22 cellular contexts compared by ENCODE assay signal in genomic region chr6:155429321-155429893, GRCh38. TPM values are rescaled to one million over a fixed set of nuclear protein-coding genes. Genes with fewer than 3 reads are reported as not detected.
DNase-seq lines count a peak whose midpoint lies in the region; ATAC-seq, FAIRE-seq and TF ChIP-seq lines count a peak whose summit lies in the region.
"Had no signal": no experiment of that assay in that cellular context is flagged by ENCODE, and none has a peak within 500 bp of the region (broad histone marks: within the 10 kb centered on the region; RNA-seq: fewer than 3 reads in every experiment).

No MANE protein-coding gene starts in this region.

- H3K79me2 ChIP-seq in GM23338 (replicated peaks; ENCODE audit: insufficient read depth) (no peaks in the 10 kb centered on the region), neural progenitor cell (ENCODE audit: low read depth) (no peaks in the 10 kb centered on the region)

- H3K4me1 ChIP-seq in GM23338 (ENCODE audit: insufficient read depth), result peaks cover 4% of the 10 kb centered on the region; the same call in 1 of the 2 replicates
- H3K4me1 ChIP-seq in neural progenitor cell, result no peaks in the 10 kb centered on the region
- no peaks in the 10 kb centered on the region for H3K4me1 ChIP-seq in ovary (ENCODE audit: insufficient read depth)
- H3K4me1 ChIP-seq: A549 had no signal

- no peak for TF ChIP-seq EP300 in ovary (IDR thresholded peaks at IDR 0.05)

- H3K27me3 ChIP-seq in GM23338 (ENCODE audit: insufficient read depth), result no peaks in the 10 kb centered on the region
- no peaks in the 10 kb centered on the region for H3K27me3 ChIP-seq in neural progenitor cell
- H3K27me3 ChIP-seq in ovary, result no peaks in the 10 kb centered on the region
- H3K27me3 ChIP-seq: BLaER1 had no signal

- H3K36me3 Mint-ChIP-seq in GM23338 (ENCODE audit: low read depth), result no peaks in the 10 kb centered on the region
- H3K36me3 Mint-ChIP-seq in endothelial cell (ENCODE audit: low read depth, unreplicated experiment), result no peaks in the 10 kb centered on the region
- H3K36me3 Mint-ChIP-seq in neural progenitor cell, result no peaks in the 10 kb centered on the region
- H3K36me3 Mint-ChIP-seq in CD14-positive monocyte, result no peaks in the 10 kb centered on the region
- H3K36me3 Mint-ChIP-seq: CD8-positive, alpha-beta T cell had no signal

- no peak for TF ChIP-seq CTCF in GM23338 (conservative IDR thresholded peaks at IDR 0.05; ENCODE audit: low read depth in 2 of 2)
- TF ChIP-seq CTCF in endothelial cell (IDR thresholded peaks at IDR 0.05; ENCODE audit: unreplicated experiment), result no peak
- no peak for TF ChIP-seq CTCF in neural progenitor cell (IDR thresholded peaks at IDR 0.05)
- no peak for TF ChIP-seq CTCF in CD14-positive monocyte (IDR thresholded peaks at IDR 0.05)
- TF ChIP-seq CTCF in GM13976 (IDR thresholded peaks at IDR 0.05; ENCODE audit: borderline replicate concordance, control extremely low read depth, extremely low read depth, insufficient read depth, missing control alignments), result no peak
- no peak for TF ChIP-seq CTCF in ovary (IDR thresholded peaks at IDR 0.05)

- FAIRE-seq in A204.1 (lab: Jason Lieb, UNC), result peak; percentile 95
- FAIRE-seq: A549, GM12878, GM19239, H54 had no signal

- no peak overlapping the region for H3K4me3 ChIP-seq in GM23338
- no peak overlapping the region for H3K4me3 ChIP-seq in neural progenitor cell
- no peak overlapping the region for H3K4me3 ChIP-seq in ovary
- H3K4me3 ChIP-seq: A549, BLaER1, GM12878 had no signal

- H3K27ac ChIP-seq in GM23338 (ENCODE audit: low read depth) (no peak overlapping the region), neural progenitor cell (no peak overlapping the region), ovary (no peak overlapping the region)
- H3K27ac ChIP-seq: A549, BLaER1 had no signal

- peak overlapping the region; percentile 83; the same call in 1 of the 2 replicates for H2AFZ ChIP-seq in GM23338
- peak overlapping the region; percentile 54 for H2AFZ ChIP-seq in neural progenitor cell (replicated peaks)

- no peak overlapping the region for H3K9ac ChIP-seq in neural progenitor cell
- H3K9ac ChIP-seq: BLaER1 had no signal

- H3K9me3 Mint-ChIP-seq in GM23338 (no peaks in the 10 kb centered on the region), endothelial cell (ENCODE audit: unreplicated experiment) (no peaks in the 10 kb centered on the region), neural progenitor cell (no peaks in the 10 kb centered on the region), CD14-positive monocyte (no peaks in the 10 kb centered on the region)
- H3K9me3 Mint-ChIP-seq: CD8-positive, alpha-beta T cell; HFFc6 had no signal

- H3K4me2 ChIP-seq in GM23338 (no peak overlapping the region), neural progenitor cell (no peak overlapping the region)
- H3K4me2 ChIP-seq: A549, BLaER1 had no signal

- in situ Hi-C loops in GM13976 (cut with MboI; ENCODE audit: low sequenced_read_pairs, unreplicated experiment), result no loop called here

- TF ChIP-seq POLR2A in ovary (IDR thresholded peaks at IDR 0.05), result no peak

- ATAC-seq in GM23338, result no peak
- ATAC-seq: A549; CD8-positive, alpha-beta T cell; GM12878 had no signal

- H4K20me1 ChIP-seq in GM23338 (replicated peaks; ENCODE audit: insufficient read depth) (no peaks in the 10 kb centered on the region), neural progenitor cell (ENCODE audit: low read depth) (no peaks in the 10 kb centered on the region)
- H4K20me1 ChIP-seq: BLaER1 had no signal

- DNase-seq in GM23338 (ENCODE audit: low spot score), result no peak
- DNase-seq in endothelial cell (ENCODE audit: low spot score), result no peak
- no peak for DNase-seq in neural progenitor cell (ENCODE audit: low spot score)
- DNase-seq in CD14-positive monocyte (ENCODE audit: low spot score), result no peak
- DNase-seq in GM13976 (ENCODE audit: low spot score), result no peak
- no peak for DNase-seq in D341Med (ENCODE audit: low spot score)
- DNase-seq in ovary, result no peak
- DNase-seq: Calu3; CD8-positive, alpha-beta T cell; DMS 273 treated with DMSO at 0.1 percent for 48 hours; DMS53; DND-41; EL; HCEC 1CT; HFFc6; KG1 had no signal

- H3K36me3 ChIP-seq in GM23338 (ENCODE audit: insufficient read depth) (no peaks in the 10 kb centered on the region), neural progenitor cell (no peaks in the 10 kb centered on the region), ovary (no peaks in the 10 kb centered on the region)
- H3K36me3 ChIP-seq: BLaER1 had no signal

- no peaks in the 10 kb centered on the region for H3K9me3 ChIP-seq in neural progenitor cell (ENCODE audit: low read depth)
- no peaks in the 10 kb centered on the region for H3K9me3 ChIP-seq in ovary
- H3K9me3 ChIP-seq: A549, BLaER1 had no signal

- intact Hi-C loops in CD14-positive monocyte (cut with micrococcal nuclease) (loop anchor here in 1 of 2 donors (10.0 kb wide), 1 partner anchor 105 kb away; no protein-coding TSS in a partner anchor), ovary (cut with DNase I) (no loop called here)

- H3K27ac Mint-ChIP-seq in GM23338, result no peak overlapping the region
- no peak overlapping the region for H3K27ac Mint-ChIP-seq in endothelial cell (ENCODE audit: unreplicated experiment)
- no peak overlapping the region for H3K27ac Mint-ChIP-seq in neural progenitor cell
- no peak overlapping the region for H3K27ac Mint-ChIP-seq in CD14-positive monocyte
- H3K27ac Mint-ChIP-seq: CD8-positive, alpha-beta T cell; HFFc6 had no signal

- no peak overlapping the region for H3K4me3 Mint-ChIP-seq in GM23338
- peak overlapping the region; percentile 29 for H3K4me3 Mint-ChIP-seq in endothelial cell (ENCODE audit: unreplicated experiment)
- no peak overlapping the region for H3K4me3 Mint-ChIP-seq in neural progenitor cell
- H3K4me3 Mint-ChIP-seq in CD14-positive monocyte, result no peak overlapping the region
- H3K4me3 Mint-ChIP-seq: CD8-positive, alpha-beta T cell; HFFc6 had no signal

- no peaks in the 10 kb centered on the region for H3F3A ChIP-seq in GM23338 (replicated peaks; ENCODE audit: low read depth)
- no peaks in the 10 kb centered on the region for H3F3A ChIP-seq in neural progenitor cell (ENCODE audit: low read depth)

- H3K4me1 Mint-ChIP-seq in GM23338 (peaks cover 8% of the 10 kb centered on the region; the same call in 2 of the 3 replicates), endothelial cell (ENCODE audit: unreplicated experiment) (peaks cover 23% of the 10 kb centered on the region), neural progenitor cell (no peaks in the 10 kb centered on the region), CD14-positive monocyte (no peaks in the 10 kb centered on the region)

- 82 to 87% (median 86%) methylated on average over 2 of the region's 2 CpGs for WGBS in ovary, 3 donors

- H3K27me3 Mint-ChIP-seq in GM23338 (ENCODE audit: insufficient read depth, low read depth, poor library complexity) (peaks cover 4% of the 10 kb centered on the region), endothelial cell (ENCODE audit: unreplicated experiment) (peaks cover 3% of the 10 kb centered on the region), neural progenitor cell (ENCODE audit: insufficient read depth, low read depth) (peaks cover 9% of the 10 kb centered on the region), CD14-positive monocyte (ENCODE audit: low read depth in 3 of 3) (peaks cover 0 to 1% (median 0%) of the 10 kb centered on the region in 3 donors)

- no peaks in the 10 kb centered on the region for H3K9me2 ChIP-seq in GM23338 (ENCODE audit: insufficient read depth)

TF ChIP-seq in GM23338, 12 proteins besides CTCF, POLR2A, EP300 and RAD21 (continues in another document):
- TF ChIP-seq REST (IDR thresholded peaks at IDR 0.05; ENCODE audit: unreplicated experiment) (no peak), ZNF114 (CRISPR knock-in tag; IDR thresholded peaks at IDR 0.05) (no peak), JUNB (IDR thresholded peaks at IDR 0.05; ENCODE audit: unreplicated experiment) (no peak), STAT1 (IDR thresholded peaks at IDR 0.05; ENCODE audit: unreplicated experiment) (no peak), NANOG (IDR thresholded peaks at IDR 0.05; ENCODE audit: borderline replicate concordance) (no peak)

RNA-seq across cellular contexts. Expression of gene NOX3, which starts 26.2 kb away (rescaled TPM):
- not detected in 2 replicates for total RNA-seq in GM23338 (2014; rRNA removed; shearing (Covaris generic))
- polyA plus RNA-seq in GM23338 (2016; fragmentation: Nextera tagmentation; extraction: Ambion mirVana), result not detected in 2 replicates
- total RNA-seq in endothelial cell (ENCODE audit: unreplicated experiment), result not detected
- not detected in 2 replicates for total RNA-seq in neural progenitor cell (ENCODE audit: low replicate concordance)
- polyA plus RNA-seq in CD14-positive monocyte, result not detected
- total RNA-seq in ovary, result not detected
- polyA plus RNA-seq in ovary, result not detected
- total RNA-seq: Calu3; CD8-positive, alpha-beta T cell; GM12878; HFFc6 had no signal
- polyA plus RNA-seq: A549, GM12878 had no signal
